2 cellular contexts compared by ENCODE assay signal in the genomic region with DNA sequence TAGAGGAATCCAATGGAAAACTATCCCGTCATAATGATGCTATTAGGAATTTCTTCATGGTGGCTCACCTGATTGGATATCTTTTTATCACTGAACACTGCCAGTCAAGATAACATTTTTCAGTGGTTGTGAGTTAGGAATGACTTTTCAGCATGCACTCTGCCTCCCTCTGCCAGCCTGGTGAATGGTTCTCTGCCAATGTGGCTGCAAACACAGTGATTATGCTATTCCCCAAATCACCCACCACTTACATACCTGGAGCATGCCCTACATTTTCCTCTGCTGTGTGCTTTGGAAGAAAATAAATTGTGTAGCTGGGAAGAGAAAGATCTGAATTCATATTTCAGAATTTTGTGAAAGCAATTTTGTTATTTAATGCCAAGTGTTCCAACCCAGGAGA.
TF ChIP-seq lines count a peak whose summit lies in the region.

No MANE protein-coding gene starts in this region.

TF ChIP-seq in IMR-90, 13 proteins besides CTCF, POLR2A, EP300 and RAD21:
- TF ChIP-seq MAZ (IDR thresholded peaks at IDR 0.05; ENCODE audit: borderline replicate concordance, low read depth, low read length), result no peak
- TF ChIP-seq NFE2L2 (IDR thresholded peaks at IDR 0.05; ENCODE audit: low read depth, low read length), result no peak
- TF ChIP-seq RCOR1 (IDR thresholded peaks at IDR 0.05; ENCODE audit: insufficient replicate concordance, low read length), result no peak
- TF ChIP-seq CEBPB (IDR thresholded peaks at IDR 0.05; ENCODE audit: low read depth, low read length), result no peak
- no peak for TF ChIP-seq RFX5 (IDR thresholded peaks at IDR 0.05; ENCODE audit: low read depth, low read length)
- TF ChIP-seq MAFK (IDR thresholded peaks at IDR 0.05; ENCODE audit: low read depth, low read length), result no peak
- TF ChIP-seq, protein P1, sequence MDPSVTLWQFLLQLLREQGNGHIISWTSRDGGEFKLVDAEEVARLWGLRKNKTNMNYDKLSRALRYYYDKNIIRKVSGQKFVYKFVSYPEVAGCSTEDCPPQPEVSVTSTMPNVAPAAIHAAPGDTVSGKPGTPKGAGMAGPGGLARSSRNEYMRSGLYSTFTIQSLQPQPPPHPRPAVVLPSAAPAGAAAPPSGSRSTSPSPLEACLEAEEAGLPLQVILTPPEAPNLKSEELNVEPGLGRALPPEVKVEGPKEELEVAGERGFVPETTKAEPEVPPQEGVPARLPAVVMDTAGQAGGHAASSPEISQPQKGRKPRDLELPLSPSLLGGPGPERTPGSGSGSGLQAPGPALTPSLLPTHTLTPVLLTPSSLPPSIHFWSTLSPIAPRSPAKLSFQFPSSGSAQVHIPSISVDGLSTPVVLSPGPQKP (IDR thresholded peaks at IDR 0.05; ENCODE audit: borderline replicate concordance, low read depth, low read length), result no peak
- TF ChIP-seq, protein P2, sequence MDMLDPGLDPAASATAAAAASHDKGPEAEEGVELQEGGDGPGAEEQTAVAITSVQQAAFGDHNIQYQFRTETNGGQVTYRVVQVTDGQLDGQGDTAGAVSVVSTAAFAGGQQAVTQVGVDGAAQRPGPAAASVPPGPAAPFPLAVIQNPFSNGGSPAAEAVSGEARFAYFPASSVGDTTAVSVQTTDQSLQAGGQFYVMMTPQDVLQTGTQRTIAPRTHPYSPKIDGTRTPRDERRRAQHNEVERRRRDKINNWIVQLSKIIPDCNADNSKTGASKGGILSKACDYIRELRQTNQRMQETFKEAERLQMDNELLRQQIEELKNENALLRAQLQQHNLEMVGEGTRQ (IDR thresholded peaks at IDR 0.05; ENCODE audit: low read depth, low read length), result no peak
- no peak for TF ChIP-seq SMC3 (IDR thresholded peaks at IDR 0.05; ENCODE audit: low read depth, low read length)
- no peak for TF ChIP-seq BHLHE40 (IDR thresholded peaks at IDR 0.05; ENCODE audit: low read depth, low read length)
- TF ChIP-seq CHD1 (IDR thresholded peaks at IDR 0.05; ENCODE audit: low read depth, low read length), result no peak
- TF ChIP-seq FOS (IDR thresholded peaks at IDR 0.05; ENCODE audit: low read depth, low read length), result no peak
- TF ChIP-seq MXI1 (IDR thresholded peaks at IDR 0.05; ENCODE audit: borderline replicate concordance, low read depth, low read length), result no peak

TF ChIP-seq in GM12878, 131 proteins besides CTCF, POLR2A, EP300 and RAD21:
- TF ChIP-seq BCL11A (IDR thresholded peaks at IDR 0.05; ENCODE audit: low read depth, low read length), result no peak
- TF ChIP-seq ETV6 (conservative IDR thresholded peaks at IDR 0.05 in 1 of 2, IDR thresholded peaks at IDR 0.05 in 1 of 2; ENCODE audit: borderline replicate concordance in 1 of 2, low read depth in 1 of 2), result no peak
- TF ChIP-seq RB1 (IDR thresholded peaks at IDR 0.05; ENCODE audit: borderline replicate concordance), result no peak
- TF ChIP-seq CHD1 (IDR thresholded peaks at IDR 0.05; ENCODE audit: low read depth, low read length), result no peak
- TF ChIP-seq SPI1 (IDR thresholded peaks at IDR 0.05; ENCODE audit: borderline replicate concordance, insufficient read depth, low read depth, low read length), result no peak
- TF ChIP-seq ZBTB4 (CRISPR knock-in tag; IDR thresholded peaks at IDR 0.05), result no peak
- TF ChIP-seq CBX3 (IDR thresholded peaks at IDR 0.05; ENCODE audit: borderline replicate concordance, low read depth), result no peak
- TF ChIP-seq SUPT20H (IDR thresholded peaks at IDR 0.05; ENCODE audit: borderline replicate concordance, control insufficient read depth, low read depth, low read length), result no peak
- TF ChIP-seq PRDM15 (CRISPR knock-in tag; IDR thresholded peaks at IDR 0.05), result no peak
- no peak for TF ChIP-seq JUNB (IDR thresholded peaks at IDR 0.05)
